ENCODE assay signal across 8 cellular contexts in genomic region chr17:68057531-68057952, GRCh38. TPM values are rescaled to one million over a fixed set of nuclear protein-coding genes. Genes with fewer than 3 reads are reported as not detected.
DNase-seq lines count a peak whose midpoint lies in the region; ATAC-seq and TF ChIP-seq lines count a peak whose summit lies in the region.

No MANE protein-coding gene starts in this region.

- H3K4me1 ChIP-seq in thoracic aorta (ENCODE audit: control insufficient read depth in 1 of 2, low read depth in 2 of 2): peaks cover 2 to 9% of the 10 kb centered on the region in 2 donors

- H3K27ac ChIP-seq in thoracic aorta: no peak overlapping the region

- H3K27ac Mint-ChIP-seq in immature natural killer cell: no peak overlapping the region

- DNase-seq in ELR (ENCODE audit: low read depth) (peak; percentile 48), MV-4-11 (lab: John Stamatoyannopoulos, UW) (peak; percentile 47), immature natural killer cell (peak; percentile 35 to 46 (median 39)), thoracic aorta (ENCODE audit: low spot score) (no peak), HuH-7 (ENCODE audit: low spot score) (no peak), C1 segment of cervical spinal cord (lab: John Stamatoyannopoulos, UW) (no peak)
- DNase-seq in activated T-cell treated with anti-CD3 and anti-CD28 coated beads, Interleukin-2, amount 50 U/mL, for 1 hour: peak; percentile 51

- no peak for ATAC-seq in thoracic aorta (ENCODE audit: insufficient number of reproducible peaks, low FRiP score, low read depth)
- ATAC-seq in GM19351 (IDR thresholded peaks at IDR 0.05; ENCODE audit: unreplicated experiment): no peak

- no peaks in the 10 kb centered on the region for H3K9me3 ChIP-seq in thoracic aorta

- no peak overlapping the region for H3K4me3 Mint-ChIP-seq in immature natural killer cell

- no peaks in the 10 kb centered on the region for H3K9me3 Mint-ChIP-seq in immature natural killer cell

- peak; percentile 7 for TF ChIP-seq CTCF in thoracic aorta (IDR thresholded peaks at IDR 0.05)

- H3K4me1 Mint-ChIP-seq in immature natural killer cell: no peaks in the 10 kb centered on the region

- H3K27me3 ChIP-seq in thoracic aorta (replicated peaks; ENCODE audit: insufficient read depth): no peaks in the 10 kb centered on the region

- no peaks in the 10 kb centered on the region for H3K36me3 Mint-ChIP-seq in immature natural killer cell

- peaks cover 0 to 1% (median 0%) of the 10 kb centered on the region in 3 donors for H3K27me3 Mint-ChIP-seq in immature natural killer cell (ENCODE audit: low read depth in 3 of 3)

- no peaks in the 10 kb centered on the region for H3K36me3 ChIP-seq in thoracic aorta

- no peak overlapping the region for H3K4me3 ChIP-seq in thoracic aorta

RNA-seq across cellular contexts. Expression of gene KPNA2, which starts 22.0 kb away (rescaled TPM):
- 10 to 100 TPM; 26.3 to 42.4 (median 39.4) TPM for polyA plus RNA-seq in immature natural killer cell
- total RNA-seq in thoracic aorta: 10 to 100 TPM; 11.9 to 29.9 TPM

Comparison
In these comparisons a context has a peak if more than half of its experiments do, and no peak if none do; other contexts are left out.
1. DNase-seq: peak in ELR (single experiment), MV-4-11 (single experiment), activated T-cell treated with anti-CD3 and anti-CD28 coated beads, Interleukin-2, amount 50 U/mL, for 1 hour (single experiment) and immature natural killer cell (3 of 3); none in thoracic aorta (single experiment), HuH-7 (single experiment) and C1 segment of cervical spinal cord (0 of 14).